8 cellular contexts compared by ENCODE assay signal in the genomic region with DNA sequence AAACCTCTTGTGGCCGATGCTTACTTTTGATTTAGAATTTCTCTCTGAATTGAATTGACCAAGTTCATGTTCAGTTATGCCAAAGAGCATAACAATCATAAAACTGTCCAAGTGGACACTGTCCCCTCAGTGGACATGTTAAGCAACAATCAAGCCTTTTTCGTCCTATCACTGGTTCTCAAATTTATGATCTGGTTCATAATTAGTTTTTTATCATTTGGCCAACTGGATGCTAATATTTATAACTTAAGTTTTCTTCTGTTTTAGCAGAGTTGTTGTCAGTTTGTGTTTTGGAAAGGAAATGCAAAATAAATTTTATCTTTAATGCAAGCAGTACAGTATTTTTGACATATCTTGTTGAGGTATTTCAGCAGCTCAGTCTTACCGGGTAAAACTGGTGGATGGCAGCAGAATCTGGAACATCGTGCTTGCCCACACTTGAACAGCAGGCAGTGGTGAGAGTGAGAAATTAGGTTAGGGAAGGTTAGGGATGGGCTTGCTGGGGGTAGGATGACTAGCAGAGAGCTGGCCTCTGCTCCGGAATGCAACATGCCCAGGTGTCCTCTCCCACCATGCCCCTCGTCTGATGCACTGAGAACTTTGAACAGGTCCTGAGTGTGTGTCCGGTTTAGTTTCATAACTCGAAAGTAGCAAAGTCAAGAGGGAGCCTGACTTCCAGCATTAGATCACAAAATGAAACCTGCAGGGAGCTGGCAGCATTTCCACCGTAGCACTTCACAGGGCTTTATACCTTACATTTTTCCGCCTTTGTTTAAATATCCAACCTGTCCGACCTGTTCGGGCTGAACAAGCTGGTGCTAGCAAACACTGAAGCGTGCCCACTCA.
DNase-seq lines count a peak whose midpoint lies in the region; ATAC-seq, FAIRE-seq and TF ChIP-seq lines count a peak whose summit lies in the region.
"Had no signal": no experiment of that assay in that cellular context is flagged by ENCODE, and none has a peak within 500 bp of the region (broad histone marks: within the 10 kb centered on the region; RNA-seq: fewer than 3 reads in every experiment).

No MANE protein-coding gene starts in this region.

- intact Hi-C loops in PC-9 (cut with micrococcal nuclease; ENCODE audit: unreplicated experiment): loop anchor here (1.0 to 5.0 kb wide), 2 partner anchors 36 to 56 kb away; no protein-coding TSS in a partner anchor
- intact Hi-C loops in HepG2 (cut with micrococcal nuclease; ENCODE audit: unreplicated experiment): no loop called here
- intact Hi-C loops in transverse colon (cut with DNase I; ENCODE audit: low total_unique reads): no loop called here

- peak overlapping the region; percentile 39; the same call in 1 of the 2 replicates for H3K4me3 ChIP-seq in PC-9
- H3K4me3 ChIP-seq in HepG2 (replicated peaks in 1 of 3; ENCODE audit: insufficient read depth in 1 of 3, low read depth in 2 of 3, low read length in 3 of 3): 0 out of 6 replicates have a peak overlapping the region, but pooled peaks of 1 of the 3 experiments have one; percentile 0
- no peak overlapping the region for H3K4me3 ChIP-seq in transverse colon

- peaks cover 19% of the 10 kb centered on the region; the same call in 1 of the 2 replicates for H3F3A ChIP-seq in PC-9 (ENCODE audit: insufficient read depth, low read depth)

- peak overlapping the region; percentile 19; the same call in 1 of the 2 replicates for H3K9ac ChIP-seq in HepG2 (ENCODE audit: insufficient read depth, low read depth, low read length)

- TF ChIP-seq EP300 in Ishikawa (IDR thresholded peaks at IDR 0.05; ENCODE audit: borderline replicate concordance) (peak; percentile 81; the same call in 1 of the 2 replicates), HepG2 (IDR thresholded peaks at IDR 0.05; ENCODE audit: low read depth in 2 of 2, low read length in 2 of 2) (peak in 1 of 2 experiments; percentile 57; a peak in 1 of 4 replicates), HepG2 (CRISPR knock-in tag; IDR thresholded peaks at IDR 0.05; ENCODE audit: borderline replicate concordance) (0 out of 2 replicates have a peak, but pooled peaks have one; percentile 22), transverse colon (IDR thresholded peaks at IDR 0.05; ENCODE audit: low read depth) (no peak)

- BruUV-seq in PC-9 (replicated peaks; lab: Mats Ljungman, UMichigan): no TSS peak
- BruUV-seq in HepG2 (replicated peaks; lab: Mats Ljungman, UMichigan): no TSS peak

- H3K4me2 ChIP-seq in PC-9 (peak overlapping the region; percentile 79), HepG2 (ENCODE audit: low read depth, low read length) (peak overlapping the region; percentile 64)

- no peaks in the 10 kb centered on the region for H3K27me3 ChIP-seq in PC-9 (ENCODE audit: insufficient read depth, low read depth)
- no peaks in the 10 kb centered on the region for H3K27me3 ChIP-seq in HepG2 (ENCODE audit: control insufficient read depth in 1 of 2, insufficient read depth in 2 of 2, low read length in 2 of 2)
- no peaks in the 10 kb centered on the region for H3K27me3 ChIP-seq in transverse colon
- H3K27me3 ChIP-seq: heart right ventricle had no signal

- TF ChIP-seq CTCF in PC-9 (conservative IDR thresholded peaks at IDR 0.05): no peak
- TF ChIP-seq CTCF in HepG2 (CRISPR knock-in tag; IDR thresholded peaks at IDR 0.05): peak; percentile 18; the same call in 1 of the 2 replicates
- no peak for TF ChIP-seq CTCF in transverse colon (IDR thresholded peaks at IDR 0.05)
- no peak for TF ChIP-seq CTCF in GM13977 (IDR thresholded peaks at IDR 0.05; ENCODE audit: extremely low read depth, insufficient read depth, missing control alignments)

- TF ChIP-seq POLR2A in HepG2 (IDR thresholded peaks at IDR 0.05; ENCODE audit: insufficient read depth in 1 of 2, low read depth in 2 of 2, low read length in 2 of 2) (0 out of 4 replicates have a peak, but pooled peaks of 1 of the 2 experiments have one; percentile 25), transverse colon (IDR thresholded peaks at IDR 0.05) (no peak)

- H3K9me2 ChIP-seq in PC-9 (ENCODE audit: insufficient read depth): no peaks in the 10 kb centered on the region

- 0 out of 2 replicates have a peak, but pooled peaks cover 15% of the 10 kb centered on the region for H3K79me2 ChIP-seq in PC-9 (ENCODE audit: low read depth)
- H3K79me2 ChIP-seq in HepG2 (ENCODE audit: insufficient read depth, low read length): peaks cover 23% of the 10 kb centered on the region

- H4K20me1 ChIP-seq in PC-9 (ENCODE audit: insufficient read depth) (no peaks in the 10 kb centered on the region), HepG2 (ENCODE audit: insufficient read depth, low read length) (no peaks in the 10 kb centered on the region)

- WGBS in HepG2 (ENCODE audit: low lambda C conversion rate): 37% methylated on average over 13 of the region's 13 CpGs
- 59 to 74% methylated on average over 7 to 13 of the region's 13 CpGs for WGBS in transverse colon (ENCODE audit: low coverage in 1 of 2), 2 donors

- CTCF ChIA-PET in PC-9 (lab: Charles Lee): interaction anchor here (0.6 to 0.7 kb wide), 3 partner anchors 358 to 504 kb away, joined by 3 to 7 read pairs (median 4); no protein-coding TSS in a partner anchor
- CTCF ChIA-PET in HepG2 (lab: Yijun Ruan, JAX; ENCODE audit: low intra/inter-chr PET ratio, low total read pairs): no interaction called here

- in situ Hi-C loops in HepG2 (cut with HindIII; ENCODE audit: extremely low pct_ligation_motif_present, low pct_unique_long_range_greater_than_20kb) (no loop called here), transverse colon (cut with MboI; ENCODE audit: low pct_ligation_motif_present in 1 of 4, low pct_unique_long_range_greater_than_20kb in 1 of 4, low sequenced_read_pairs in 3 of 4) (no loop called here), GM13977 (cut with MboI; ENCODE audit: low pct_unique_long_range_greater_than_20kb, low sequenced_read_pairs, unreplicated experiment) (no loop called here)

- DNase-seq in PC-9 (peak; percentile 74 to 88), HepG2 (ENCODE audit: low spot score) (peak; percentile 89), transverse colon (peak; percentile 53), GM13977 (ENCODE audit: low spot score) (no peak)
- DNase-seq: heart right ventricle had no signal

- H3K27ac ChIP-seq in PC-9 (peak overlapping the region; percentile 92), HepG2 (ENCODE audit: extremely low read length, insufficient read depth, low read length) (peak overlapping the region; percentile 74), transverse colon (peak overlapping the region; percentile 55 to 81 (median 64))

- no peak overlapping the region for H2AFZ ChIP-seq in PC-9
- H2AFZ ChIP-seq in HepG2 (ENCODE audit: low read length): no peak overlapping the region

- peak; percentile 96 for ATAC-seq in HepG2
- ATAC-seq in GM18907 (IDR thresholded peaks at IDR 0.05; ENCODE audit: unreplicated experiment): no peak
- ATAC-seq in GM19463 (IDR thresholded peaks at IDR 0.05; ENCODE audit: unreplicated experiment): no peak

- 0 out of 2 replicates have a peak, but pooled peaks cover 4% of the 10 kb centered on the region for H3K36me3 ChIP-seq in PC-9 (ENCODE audit: low read depth)
- H3K36me3 ChIP-seq in HepG2 (replicated peaks in 1 of 2; ENCODE audit: control insufficient read depth in 1 of 2, insufficient read depth in 2 of 2, low read length in 2 of 2): peaks cover 25 to 63% of the 10 kb centered on the region in 2 experiments
- peaks cover 0 to 8% (median 0%) of the 10 kb centered on the region in 4 donors for H3K36me3 ChIP-seq in transverse colon

- POLR2A ChIA-PET in PC-9 (lab: Charles Lee; ENCODE audit: unreplicated experiment): interaction anchor here (0.5 to 0.9 kb wide), 9 partner anchors 9 to 514 kb away, joined by 3 to 15 read pairs (median 4); no protein-coding TSS in a partner anchor
- POLR2A ChIA-PET in HepG2 (lab: Yijun Ruan, JAX): interaction anchor here (0.7 to 1.1 kb wide), 2 partner anchors 29 to 93 kb away, joined by 3 read pairs; partner anchors contain the start of gene RREB1

- no peaks in the 10 kb centered on the region for H3K9me3 ChIP-seq in PC-9 (ENCODE audit: insufficient read depth, low read depth)
- no peaks in the 10 kb centered on the region for H3K9me3 ChIP-seq in HepG2 (ENCODE audit: low read length)
- H3K9me3 ChIP-seq in transverse colon: no peaks in the 10 kb centered on the region
- H3K9me3 ChIP-seq: heart right ventricle had no signal

- peak; percentile 92 for FAIRE-seq in HepG2 (lab: Jason Lieb, UNC)

- peaks cover 36% of the 10 kb centered on the region for H3K4me1 ChIP-seq in PC-9 (replicated peaks; ENCODE audit: insufficient read depth)
- H3K4me1 ChIP-seq in HepG2 (ENCODE audit: insufficient read depth, low read length): peaks cover 35% of the 10 kb centered on the region
- peaks cover 0 to 30% (median 12%) of the 10 kb centered on the region in 4 donors for H3K4me1 ChIP-seq in transverse colon

- TF ChIP-seq RAD21 in Ishikawa (IDR thresholded peaks at IDR 0.05; ENCODE audit: low read depth): no peak
- TF ChIP-seq RAD21 in HepG2 (CRISPR knock-in tag; IDR thresholded peaks at IDR 0.05): 0 out of 2 replicates have a peak, but pooled peaks have one; percentile 10

TF ChIP-seq in Ishikawa, 13 proteins besides CTCF, POLR2A, EP300 and RAD21 (continues in another document):
- TF ChIP-seq USF1 (IDR thresholded peaks at IDR 0.05): no peak
- TF ChIP-seq TCF12 (IDR thresholded peaks at IDR 0.05; ENCODE audit: low read depth): peak; percentile 74

TF ChIP-seq in HepG2, 621 proteins besides CTCF, POLR2A, EP300 and RAD21 (continues in another document):
- TF ChIP-seq NFYC (CRISPR knock-in tag; IDR thresholded peaks at IDR 0.05) (no peak), MLLT10 (CRISPR knock-in tag; IDR thresholded peaks at IDR 0.05) (no peak), ZSCAN22 (CRISPR knock-in tag; IDR thresholded peaks at IDR 0.05) (no peak), TERF1 (CRISPR knock-in tag; IDR thresholded peaks at IDR 0.05) (no peak)
